In genomic region chr19:45474941-45475516, GRCh38 we compare ENCODE assay signal across 2 cellular contexts.
TF ChIP-seq lines count a peak whose summit lies in the region.

No MANE protein-coding gene starts in this region.

TF ChIP-seq in SK-N-SH treated with all-trans-retinoic acid at 6 μM for 48 hours, 23 proteins besides CTCF, POLR2A, EP300 and RAD21 (continued from another document):
- TF ChIP-seq PPARA (CRISPR knock-in tag; IDR thresholded peaks at IDR 0.05; ENCODE audit: borderline replicate concordance) (no peak), ARNTL (CRISPR knock-in tag; IDR thresholded peaks at IDR 0.05; ENCODE audit: borderline replicate concordance, low read depth) (no peak; the same call in 1 of the 2 replicates), ZNF8 (CRISPR knock-in tag; IDR thresholded peaks at IDR 0.05) (no peak), GLIS3 (CRISPR knock-in tag; IDR thresholded peaks at IDR 0.05) (no peak), ZNF70 (CRISPR knock-in tag; IDR thresholded peaks at IDR 0.05) (no peak), ZNF565 (CRISPR knock-in tag; conservative IDR thresholded peaks at IDR 0.05; ENCODE audit: low read depth) (no peak), ESRRG (CRISPR knock-in tag; IDR thresholded peaks at IDR 0.05) (no peak), ZFP30 (CRISPR knock-in tag; IDR thresholded peaks at IDR 0.05) (no peak), PATZ1 (CRISPR knock-in tag; IDR thresholded peaks at IDR 0.05; ENCODE audit: borderline replicate concordance) (0 out of 2 replicates have a peak, but pooled peaks have one; percentile 13)
- TF ChIP-seq, protein P1, sequence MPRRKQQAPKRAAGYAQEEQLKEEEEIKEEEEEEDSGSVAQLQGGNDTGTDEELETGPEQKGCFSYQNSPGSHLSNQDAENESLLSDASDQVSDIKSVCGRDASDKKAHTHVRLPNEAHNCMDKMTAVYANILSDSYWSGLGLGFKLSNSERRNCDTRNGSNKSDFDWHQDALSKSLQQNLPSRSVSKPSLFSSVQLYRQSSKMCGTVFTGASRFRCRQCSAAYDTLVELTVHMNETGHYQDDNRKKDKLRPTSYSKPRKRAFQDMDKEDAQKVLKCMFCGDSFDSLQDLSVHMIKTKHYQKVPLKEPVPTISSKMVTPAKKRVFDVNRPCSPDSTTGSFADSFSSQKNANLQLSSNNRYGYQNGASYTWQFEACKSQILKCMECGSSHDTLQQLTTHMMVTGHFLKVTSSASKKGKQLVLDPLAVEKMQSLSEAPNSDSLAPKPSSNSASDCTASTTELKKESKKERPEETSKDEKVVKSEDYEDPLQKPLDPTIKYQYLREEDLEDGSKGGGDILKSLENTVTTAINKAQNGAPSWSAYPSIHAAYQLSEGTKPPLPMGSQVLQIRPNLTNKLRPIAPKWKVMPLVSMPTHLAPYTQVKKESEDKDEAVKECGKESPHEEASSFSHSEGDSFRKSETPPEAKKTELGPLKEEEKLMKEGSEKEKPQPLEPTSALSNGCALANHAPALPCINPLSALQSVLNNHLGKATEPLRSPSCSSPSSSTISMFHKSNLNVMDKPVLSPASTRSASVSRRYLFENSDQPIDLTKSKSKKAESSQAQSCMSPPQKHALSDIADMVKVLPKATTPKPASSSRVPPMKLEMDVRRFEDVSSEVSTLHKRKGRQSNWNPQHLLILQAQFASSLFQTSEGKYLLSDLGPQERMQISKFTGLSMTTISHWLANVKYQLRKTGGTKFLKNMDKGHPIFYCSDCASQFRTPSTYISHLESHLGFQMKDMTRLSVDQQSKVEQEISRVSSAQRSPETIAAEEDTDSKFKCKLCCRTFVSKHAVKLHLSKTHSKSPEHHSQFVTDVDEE (CRISPR knock-in tag; IDR thresholded peaks at IDR 0.05): no peak
TF ChIP-seq in SK-N-SH treated with all-trans-retinoic acid at 6 μM for 48 hours: peak in this region for 2.

TF ChIP-seq in SK-N-SH, 30 proteins besides CTCF, POLR2A, EP300 and RAD21 (continued from another document):
- TF ChIP-seq ELF1 (IDR thresholded peaks at IDR 0.05) (no peak), CHD2 (IDR thresholded peaks at IDR 0.05; ENCODE audit: low read length, partially characterized antibody) (no peak), PBX3 (IDR thresholded peaks at IDR 0.05) (no peak), GABPA (IDR thresholded peaks at IDR 0.05; ENCODE audit: low read depth) (no peak), SIN3A (IDR thresholded peaks at IDR 0.05; ENCODE audit: borderline replicate concordance, low read depth, low read length) (no peak), FOSL2 (IDR thresholded peaks at IDR 0.05; ENCODE audit: borderline replicate concordance, low read depth) (no peak), RXRA (IDR thresholded peaks at IDR 0.05; ENCODE audit: borderline replicate concordance, low read depth) (no peak), GATA2 (CRISPR knock-in tag; IDR thresholded peaks at IDR 0.05) (no peak)
- TF ChIP-seq, protein P2, sequence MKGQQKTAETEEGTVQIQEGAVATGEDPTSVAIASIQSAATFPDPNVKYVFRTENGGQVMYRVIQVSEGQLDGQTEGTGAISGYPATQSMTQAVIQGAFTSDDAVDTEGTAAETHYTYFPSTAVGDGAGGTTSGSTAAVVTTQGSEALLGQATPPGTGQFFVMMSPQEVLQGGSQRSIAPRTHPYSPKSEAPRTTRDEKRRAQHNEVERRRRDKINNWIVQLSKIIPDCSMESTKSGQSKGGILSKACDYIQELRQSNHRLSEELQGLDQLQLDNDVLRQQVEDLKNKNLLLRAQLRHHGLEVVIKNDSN (IDR thresholded peaks at IDR 0.05; ENCODE audit: borderline replicate concordance, low read depth): no peak
